ENCODE assay signal across 31 cellular contexts in genomic region chr17:63224644-63225043, GRCh38.
"Had no signal": no experiment of that assay in that cellular context is flagged by ENCODE, and none has a peak within 500 bp of the region (broad histone marks: within the 10 kb centered on the region; RNA-seq: fewer than 3 reads in every experiment).

No MANE protein-coding gene starts in this region.

- H3K4me3 ChIP-seq: left lung, lower lobe of right lung, neural progenitor cell, pancreas, prostate gland, skin epidermis, stomach, testis, thyroid gland, transverse colon, upper lobe of left lung had no signal

- H3K36me3 ChIP-seq: left lung, lower lobe of right lung, neural progenitor cell, neutrophil, pancreas, prostate gland, stomach, thyroid gland, transverse colon, upper lobe of left lung had no signal

- H3K9ac ChIP-seq: neural progenitor cell had no signal

- H3K4me2 ChIP-seq: neural progenitor cell had no signal

- DNase-seq: hippocampal formation; kidney; left colon; lower lobe of right lung; mammary epithelial cell; mesendoderm; naive B cell; natural killer cell; nephron progenitor cell; pancreas; posterior cingulate gyrus; retina; right cardiac atrium; stimulated activated CD4-positive, alpha-beta T cell treated with anti-CD3 and anti-CD28 coated beads, Interleukin-12 subunit alpha, Interleukin-12 subunit beta, amount 100 ng/mL, for 4 hours; stimulated activated CD4-positive, alpha-beta T cell treated with anti-CD3 and anti-CD28 coated beads, Interleukin-15, amount 100 ng/mL, for 24 hours; stimulated activated CD4-positive, alpha-beta T cell treated with anti-CD3 and anti-CD28 coated beads, Interleukin-2, amount 100 ng/mL, for 24 hours; stimulated activated CD4-positive, alpha-beta T cell treated with anti-CD3 and anti-CD28 coated beads, Interleukin-4, amount 100 ng/mL, for 1 hour; stimulated activated naive B cell treated with anti-CD40 and anti-IgM and Interleukin-4, amounts not matched to agents 10 μg/mL and 1 μg/mL and 100 μg/mL, for 72 hours; stimulated activated naive CD8-positive, alpha-beta T cell treated with anti-CD3 and anti-CD28 coated beads, Interleukin-15, Interleukin-2, amounts not matched to agents 100 U/mL and 50 U/mL, for 24 hours; stomach; testis; thyroid gland; transverse colon; upper lobe of left lung had no signal

- H3K9me3 ChIP-seq: left lung, lower lobe of right lung, neutrophil, pancreas, prostate gland, stomach, testis, thyroid gland, transverse colon, upper lobe of left lung had no signal

- H3K4me1 ChIP-seq: left lung, lower lobe of right lung, neural progenitor cell, pancreas, prostate gland, stomach, testis, thyroid gland, transverse colon, upper lobe of left lung had no signal

- H3K27ac ChIP-seq: left lung, lower lobe of right lung, neural progenitor cell, neutrophil, pancreas, prostate gland, skin epidermis, stomach, testis, thyroid gland, transverse colon, upper lobe of left lung had no signal

- H2AFZ ChIP-seq: neural progenitor cell had no signal

- H3K27me3 ChIP-seq: left lung, neural progenitor cell, neutrophil, pancreas, stomach, testis, thyroid gland, transverse colon, upper lobe of left lung had no signal

- ATAC-seq: left colon; left lung; lower lobe of right lung; natural killer cell; pancreas; right cardiac atrium; sciatic nerve; stimulated activated naive B cell treated with anti-CD40 and anti-IgM and Interleukin-4, amounts not matched to agents 10 μg/mL and 1 μg/mL and 100 μg/mL, for 72 hours; stimulated activated naive CD8-positive, alpha-beta T cell treated with anti-CD3 and anti-CD28 coated beads, Interleukin-15, Interleukin-2, amounts not matched to agents 100 U/mL and 50 U/mL, for 24 hours had no signal

- FAIRE-seq: islet of Langerhans, kidney, pancreas had no signal
